Comparison of ENCODE assay signal across 1 cellular context in the genomic region with DNA sequence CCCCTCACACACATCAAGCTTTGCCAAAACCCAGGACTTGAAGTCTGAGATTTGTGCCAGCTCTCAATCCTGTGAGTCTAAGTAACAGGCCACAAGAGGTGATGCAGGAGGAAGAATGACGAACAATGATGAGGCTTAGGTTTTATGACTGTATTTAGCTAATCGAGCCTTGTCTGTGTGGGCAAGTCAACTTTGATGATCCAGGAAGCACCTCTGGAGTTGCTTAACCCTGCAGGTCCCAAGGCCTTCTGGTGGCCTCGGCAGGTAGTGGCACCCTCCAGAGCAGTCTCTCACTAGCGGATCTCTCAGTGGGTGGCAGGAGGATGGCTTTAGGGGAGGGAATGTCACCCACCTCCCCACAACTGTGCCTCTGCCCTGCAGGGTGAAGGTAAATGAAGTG.
A peak's percentile ranks its signal among the peaks of the same experiment; 100 is the strongest.
TF ChIP-seq lines count a peak whose summit lies in the region.

No MANE protein-coding gene starts in this region.

TF ChIP-seq in K562, 482 proteins besides CTCF, POLR2A, EP300 and RAD21:
- TF ChIP-seq, protein P1, sequence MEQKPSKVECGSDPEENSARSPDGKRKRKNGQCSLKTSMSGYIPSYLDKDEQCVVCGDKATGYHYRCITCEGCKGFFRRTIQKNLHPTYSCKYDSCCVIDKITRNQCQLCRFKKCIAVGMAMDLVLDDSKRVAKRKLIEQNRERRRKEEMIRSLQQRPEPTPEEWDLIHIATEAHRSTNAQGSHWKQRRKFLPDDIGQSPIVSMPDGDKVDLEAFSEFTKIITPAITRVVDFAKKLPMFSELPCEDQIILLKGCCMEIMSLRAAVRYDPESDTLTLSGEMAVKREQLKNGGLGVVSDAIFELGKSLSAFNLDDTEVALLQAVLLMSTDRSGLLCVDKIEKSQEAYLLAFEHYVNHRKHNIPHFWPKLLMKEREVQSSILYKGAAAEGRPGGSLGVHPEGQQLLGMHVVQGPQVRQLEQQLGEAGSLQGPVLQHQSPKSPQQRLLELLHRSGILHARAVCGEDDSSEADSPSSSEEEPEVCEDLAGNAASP (IDR thresholded peaks at IDR 0.05), result no peak
- TF ChIP-seq CEBPB (tag; IDR thresholded peaks at IDR 0.05) (0 out of 2 replicates have a peak, but pooled peaks have one; percentile 36), CEBPG (CRISPR knock-in tag; IDR thresholded peaks at IDR 0.05) (peak; percentile 43; the same call in 1 of the 2 replicates), CEBPG (tag; conservative IDR thresholded peaks at IDR 0.05 in 1 of 2, IDR thresholded peaks at IDR 0.05 in 1 of 2) (no peak), CHD2 (IDR thresholded peaks at IDR 0.05; ENCODE audit: low read depth, low read length) (no peak)
